ENCODE assay signal across 24 cellular contexts in genomic region chr1:62066713-62067112, GRCh38.
A peak's percentile ranks its signal among the peaks of the same experiment; 100 is the strongest.
DNase-seq lines count a peak whose midpoint lies in the region; ATAC-seq and TF ChIP-seq lines count a peak whose summit lies in the region.
"Had no signal": no experiment of that assay in that cellular context is flagged by ENCODE, and none has a peak within 500 bp of the region (broad histone marks: within the 10 kb centered on the region; RNA-seq: fewer than 3 reads in every experiment).

No MANE protein-coding gene starts in this region.

- H3K27me3 ChIP-seq in right atrium auricular region (no peaks in the 10 kb centered on the region), osteoblast (ENCODE audit: insufficient read depth, low read length) (no peaks in the 10 kb centered on the region), tibial artery (no peaks in the 10 kb centered on the region)
- H3K27me3 ChIP-seq: BLaER1 had no signal

- H3K4me1 ChIP-seq in right atrium auricular region (peaks cover 0 to 42% of the 10 kb centered on the region in 2 donors), osteoblast (ENCODE audit: insufficient read depth, low read length) (no peaks in the 10 kb centered on the region), tibial artery (peaks cover 0 to 54% (median 19%) of the 10 kb centered on the region in 4 donors)

- H3K27ac ChIP-seq in right atrium auricular region: peak overlapping the region; percentile 87 to 91
- H3K27ac ChIP-seq in osteoblast (ENCODE audit: low read depth, low read length): no peak overlapping the region
- peak overlapping the region; percentile 22 to 38 for H3K27ac ChIP-seq in tibial artery
- H3K27ac ChIP-seq: BLaER1, KMS-11, PC-9, SK-N-MC had no signal

- H3K36me3 ChIP-seq in right atrium auricular region (no peaks in the 10 kb centered on the region), osteoblast (ENCODE audit: insufficient read depth, low read length) (no peaks in the 10 kb centered on the region), tibial artery (peaks cover 0 to 6% (median 0%) of the 10 kb centered on the region in 3 donors)

- no peak overlapping the region for H3K4me3 ChIP-seq in right atrium auricular region
- no peak overlapping the region for H3K4me3 ChIP-seq in osteoblast (ENCODE audit: insufficient read depth, low read length)
- no peak overlapping the region for H3K4me3 ChIP-seq in tibial artery
- H3K4me3 ChIP-seq: BLaER1, PC-9, SK-N-MC had no signal

- TF ChIP-seq CTCF in right atrium auricular region (IDR thresholded peaks at IDR 0.05) (no peak), osteoblast (IDR thresholded peaks at IDR 0.05; ENCODE audit: extremely low read depth, low read depth, low read length) (no peak), tibial artery (IDR thresholded peaks at IDR 0.05) (no peak)

- peaks cover 0 to 6% of the 10 kb centered on the region in 2 donors for H3K9me3 ChIP-seq in right atrium auricular region
- H3K9me3 ChIP-seq in osteoblast (ENCODE audit: low read depth, low read length): no peaks in the 10 kb centered on the region
- H3K9me3 ChIP-seq in tibial artery: no peaks in the 10 kb centered on the region

- intact Hi-C loops in Right ventricle myocardium inferior (cut with DNase I) (loop anchor here (5.0 kb wide), 2 partner anchors 94 to 184 kb away; no protein-coding TSS in a partner anchor), tibial artery (cut with DNase I; ENCODE audit: low total_unique reads) (no loop called here)

- H3K79me2 ChIP-seq in osteoblast (ENCODE audit: insufficient read depth, low read length): no peaks in the 10 kb centered on the region

- DNase-seq in right atrium auricular region (ENCODE audit: low spot score) (no peak), Right ventricle myocardium inferior (ENCODE audit: missing footprints) (no peak), osteoblast (ENCODE audit: insufficient read length, low spot score, missing footprints) (peak; percentile 27), tibial artery (no peak), SIG-M5 (lab: John Stamatoyannopoulos, UW) (no peak), DMS79 (lab: John Stamatoyannopoulos, UW) (no peak)
- DNase-seq in stimulated activated CD4-positive, alpha-beta T cell treated with anti-CD3 and anti-CD28 coated beads, Interleukin-12 subunit alpha, Interleukin-12 subunit beta, amount 100 ng/mL, for 4 hours: no peak
- DNase-seq: CD4-positive, CD25-positive, alpha-beta regulatory T cell; DMS153; GOT3; HCEC 1CT; MM.1S; NCI-H1694; NCI-H2029 treated with DMSO at 0.1 percent for 48 hours; NCI-H446 treated with DMSO at 0.1 percent for 48 hours; NCI-H526; NCI-H82; NK-92 treated with Interleukin-12 subunit alpha and Interleukin-12 subunit beta, amount 100 ng/mL, for 24 hours; PC-9; SHP77 treated with DMSO at 0.1 percent for 48 hours had no signal

- no peaks in the 10 kb centered on the region for H4K20me1 ChIP-seq in osteoblast (ENCODE audit: insufficient read depth, low read length)
- H4K20me1 ChIP-seq: BLaER1 had no signal

- no peak overlapping the region for H3K4me2 ChIP-seq in osteoblast (ENCODE audit: insufficient read depth, low read length)
- H3K4me2 ChIP-seq: BLaER1, KMS-11, PC-9 had no signal

- no peak for ATAC-seq in Right ventricle myocardium inferior
- peak; percentile 28 for ATAC-seq in esophagus mucosa

- H2AFZ ChIP-seq in osteoblast (ENCODE audit: low read length): no peak overlapping the region
- H2AFZ ChIP-seq: PC-9 had no signal
